Comparison of ENCODE assay signal across 17 cellular contexts in the genomic region with DNA sequence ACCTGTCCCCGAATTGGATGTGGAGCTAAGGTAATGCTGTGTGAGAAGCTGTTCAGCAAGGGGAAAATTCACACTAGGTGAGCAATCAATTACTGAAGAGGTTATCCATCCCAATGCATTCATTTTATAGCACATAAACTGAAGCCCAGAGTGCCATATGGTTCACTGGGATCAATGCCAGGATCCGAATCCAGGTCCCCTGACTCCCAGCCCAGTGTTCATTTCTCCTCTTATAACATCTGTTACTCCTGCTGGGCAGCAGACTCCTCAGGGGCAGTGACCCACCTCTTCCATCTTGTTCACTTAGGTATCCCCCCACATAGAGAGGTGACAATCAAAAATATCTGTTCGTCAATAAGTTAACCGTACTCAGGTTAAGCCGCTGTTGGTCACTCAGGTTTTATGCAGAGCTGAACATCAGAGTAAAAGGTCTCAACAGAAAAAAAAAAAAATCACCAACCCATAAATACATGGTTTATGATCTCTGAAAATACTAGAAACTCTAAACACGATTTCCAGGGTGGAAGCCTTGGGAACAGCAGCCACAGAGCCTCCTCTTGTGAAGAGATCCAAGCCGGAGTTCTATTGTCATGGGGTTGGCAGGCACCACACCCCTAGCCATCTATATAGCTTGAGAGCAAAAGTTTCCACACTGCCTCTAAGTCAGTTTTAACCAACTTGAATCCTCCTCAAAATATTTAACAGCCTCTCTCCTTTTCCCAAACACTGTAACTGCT. TPM values are rescaled to one million over a fixed set of nuclear protein-coding genes. Genes with fewer than 3 reads are reported as not detected.
DNase-seq lines count a peak whose midpoint lies in the region; ATAC-seq and TF ChIP-seq lines count a peak whose summit lies in the region.
"Had no signal": no experiment of that assay in that cellular context is flagged by ENCODE, and none has a peak within 500 bp of the region (broad histone marks: within the 10 kb centered on the region; RNA-seq: fewer than 3 reads in every experiment).

No MANE protein-coding gene starts in this region.

- ATAC-seq in HG02642 (IDR thresholded peaks at IDR 0.05; ENCODE audit: poor library complexity, unreplicated experiment): no peak
- no peak for ATAC-seq in GM21737 (IDR thresholded peaks at IDR 0.05; ENCODE audit: unreplicated experiment)
- ATAC-seq in GM21717 (IDR thresholded peaks at IDR 0.05; ENCODE audit: unreplicated experiment): no peak

- H3K4me3 ChIP-seq in fibroblast of mammary gland (ENCODE audit: control insufficient read depth, low read depth, low read length): peak overlapping the region; percentile 34
- H3K4me3 ChIP-seq: BLaER1, Peyer's patch had no signal

- no peaks in the 10 kb centered on the region for H3K9me3 Mint-ChIP-seq in osteocyte (ENCODE audit: unreplicated experiment)

- TF ChIP-seq CTCF in fibroblast of mammary gland (conservative IDR thresholded peaks at IDR 0.05; ENCODE audit: control insufficient read depth, insufficient read depth, low read depth, low read length) (no peak), osteocyte (IDR thresholded peaks at IDR 0.05) (no peak)

- DNase-seq in DMS 273 (lab: John Stamatoyannopoulos, UW; ENCODE audit: unreplicated experiment) (peak; percentile 95), NCI-H446 treated with DMSO at 0.1 percent for 48 hours (lab: John Stamatoyannopoulos, UW) (peak; percentile 96), fibroblast of mammary gland (ENCODE audit: low read depth) (peak; percentile 54), osteocyte (ENCODE audit: extremely low spot score, unreplicated experiment) (no peak), NCI-H2029 treated with DMSO at 0.1 percent for 48 hours (lab: John Stamatoyannopoulos, UW) (no peak)
- DNase-seq: activated CD4-positive, alpha-beta T cell treated with anti-CD3 and anti-CD28 coated beads, Interleukin-2, amount 50 U/mL, for 48 hours; activated effector memory CD4-positive, alpha-beta T cell treated with Interleukin-2 at 50 U/mL for 16 hours; DND-41; Kasumi-1; Peyer's patch; stimulated activated CD4-positive, alpha-beta T cell treated with anti-CD3 and anti-CD28 coated beads, Interleukin-4, amount 100 ng/mL, for 24 hours; stimulated activated naive CD4-positive, alpha-beta T cell treated with Interleukin-2 at 50 U/mL for 16 hours had no signal

- peak overlapping the region; percentile 65 for H3K27ac Mint-ChIP-seq in osteocyte (ENCODE audit: unreplicated experiment)

- H3K4me3 Mint-ChIP-seq in osteocyte (ENCODE audit: unreplicated experiment): peak overlapping the region; percentile 42

- no peaks in the 10 kb centered on the region for H3K36me3 Mint-ChIP-seq in osteocyte (ENCODE audit: unreplicated experiment)

- peaks cover 11% of the 10 kb centered on the region for H3K4me1 Mint-ChIP-seq in osteocyte (ENCODE audit: unreplicated experiment)

- H3K27me3 Mint-ChIP-seq in osteocyte (ENCODE audit: unreplicated experiment): peaks cover 16% of the 10 kb centered on the region

RNA-seq across cellular contexts. Expression of gene SEC16B, which starts 13.4 kb away (rescaled TPM):
- 0.64 and 0.76 TPM in 2 replicates for total RNA-seq in osteocyte
- total RNA-seq: T-helper 2 cell treated with Interferon-gamma antibody and Interleukin-4, amounts not matched to agents 100 ng/mL and 5 ng/mL, for 36 hours had no signal

Comparison
In these comparisons a context has a peak if more than half of its experiments do, and no peak if none do; other contexts are left out.
1. DNase-seq: peak in DMS 273 (single experiment), NCI-H446 treated with DMSO at 0.1 percent for 48 hours (single experiment) and fibroblast of mammary gland (single experiment); none in osteocyte (single experiment) and NCI-H2029 treated with DMSO at 0.1 percent for 48 hours (single experiment).